ENCODE assay signal across 9 cellular contexts in the genomic region with DNA sequence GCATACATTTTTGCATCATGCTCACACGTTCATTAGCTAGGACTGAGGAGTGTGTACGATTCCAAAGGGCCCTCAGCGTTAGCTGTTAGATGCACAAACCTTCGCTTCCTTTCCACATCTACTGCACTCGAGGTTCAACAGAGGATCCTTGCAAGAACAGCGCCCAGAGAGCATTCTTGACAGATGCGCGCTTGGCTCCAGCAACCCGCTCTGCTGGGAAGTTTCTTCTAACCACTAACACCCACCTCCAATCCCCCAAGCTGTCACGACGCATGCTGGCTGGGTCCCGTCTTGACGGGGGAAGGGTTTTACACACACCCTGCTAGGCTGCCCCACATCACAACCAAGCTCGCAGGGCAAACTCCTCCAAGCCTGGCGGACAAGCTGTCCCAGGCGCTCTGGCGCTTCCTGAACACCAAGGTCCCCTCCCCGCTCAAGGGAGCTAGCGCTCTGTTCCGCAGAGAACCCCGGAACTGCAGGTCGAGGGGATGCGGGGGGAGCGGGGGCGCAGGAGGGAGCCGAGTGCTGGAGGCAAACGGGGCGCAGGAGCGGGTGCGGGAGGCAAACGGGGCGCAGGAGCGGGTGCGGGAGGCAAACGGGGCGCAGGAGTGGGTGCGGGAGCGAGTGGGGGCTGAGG. TPM values are rescaled to one million over a fixed set of nuclear protein-coding genes. Genes with fewer than 3 reads are reported as not detected.
DNase-seq lines count a peak whose midpoint lies in the region; ATAC-seq and TF ChIP-seq lines count a peak whose summit lies in the region.
"Had no signal": no experiment of that assay in that cellular context is flagged by ENCODE, and none has a peak within 500 bp of the region (broad histone marks: within the 10 kb centered on the region; RNA-seq: fewer than 3 reads in every experiment).

No MANE protein-coding gene starts in this region.

- no peaks in the 10 kb centered on the region for H3K9me3 ChIP-seq in CD8-positive, alpha-beta T cell (ENCODE audit: low read length)
- no peaks in the 10 kb centered on the region for H3K9me3 ChIP-seq in heart right ventricle
- H3K9me3 ChIP-seq in parathyroid adenoma (ENCODE audit: control insufficient read depth, low read length), result no peaks in the 10 kb centered on the region

- H3K9me3 Mint-ChIP-seq in CD8-positive, alpha-beta T cell, result no peaks in the 10 kb centered on the region
- H3K9me3 Mint-ChIP-seq in activated T-cell treated with anti-CD3 and anti-CD28 coated beads, Interleukin-2, amount 50 U/mL, for 4 hours, result no peaks in the 10 kb centered on the region

- no peaks in the 10 kb centered on the region for H4K20me1 ChIP-seq in KMS-11 (ENCODE audit: insufficient read depth)

- H3K4me3 ChIP-seq in CD8-positive, alpha-beta T cell (ENCODE audit: low read depth, low read length), result peak overlapping the region; percentile 35
- H3K4me3 ChIP-seq in KMS-11 (IDR thresholded peaks at IDR 0.05; ENCODE audit: insufficient read depth, low read depth, low read length) (no peak overlapping the region), heart right ventricle (peak overlapping the region in 9 of 10 donors; percentile 56 to 66 (median 60)), parathyroid adenoma (ENCODE audit: low read depth, low read length) (peak overlapping the region; percentile 40)

- POLR2A ChIA-PET in CD8-positive, alpha-beta T cell (lab: Charles Lee), result no interaction called here

- no peaks in the 10 kb centered on the region for H3K79me2 ChIP-seq in KMS-11 (ENCODE audit: insufficient read depth, low read depth)
- no peaks in the 10 kb centered on the region for H3K79me2 ChIP-seq in parathyroid adenoma

- H3K27ac Mint-ChIP-seq in CD8-positive, alpha-beta T cell, result no peak overlapping the region

- peak overlapping the region; percentile 44; the same call in 1 of the 2 replicates for H3K4me2 ChIP-seq in KMS-11
- peak overlapping the region; percentile 54 for H3K4me2 ChIP-seq in parathyroid adenoma (ENCODE audit: low read length)

- H3K36me3 Mint-ChIP-seq in CD8-positive, alpha-beta T cell, result no peaks in the 10 kb centered on the region
- no peaks in the 10 kb centered on the region for H3K36me3 Mint-ChIP-seq in activated T-cell treated with anti-CD3 and anti-CD28 coated beads, Interleukin-2, amount 50 U/mL, for 4 hours (ENCODE audit: insufficient read depth)

- H3K9ac ChIP-seq in KMS-11 (no peak overlapping the region), parathyroid adenoma (no peak overlapping the region)

- H3K27me3 ChIP-seq in CD8-positive, alpha-beta T cell (ENCODE audit: insufficient read depth, low read length), result peaks cover 19% of the 10 kb centered on the region
- H3K27me3 ChIP-seq in KMS-11 (ENCODE audit: insufficient read depth, low read depth) (no peaks in the 10 kb centered on the region), heart right ventricle (peaks cover 0 to 81% (median 10%) of the 10 kb centered on the region in 7 donors), parathyroid adenoma (ENCODE audit: control insufficient read depth, insufficient read depth, low read length) (no peaks in the 10 kb centered on the region)

- H3K4me1 Mint-ChIP-seq in CD8-positive, alpha-beta T cell (ENCODE audit: low read depth), result peaks cover 16% of the 10 kb centered on the region
- H3K4me1 Mint-ChIP-seq in activated T-cell treated with anti-CD3 and anti-CD28 coated beads, Interleukin-2, amount 50 U/mL, for 4 hours (ENCODE audit: low read depth), result peaks cover 17% of the 10 kb centered on the region

- H3K27ac ChIP-seq in CD8-positive, alpha-beta T cell (ENCODE audit: low read depth, low read length), result no peak overlapping the region
- H3K27ac ChIP-seq in KMS-11 (no peak overlapping the region), heart right ventricle (peak overlapping the region; percentile 74 to 92 (median 89)), parathyroid adenoma (no peak overlapping the region)

- H3K4me3 Mint-ChIP-seq in CD8-positive, alpha-beta T cell, result peak overlapping the region; percentile 71
- H3K4me3 Mint-ChIP-seq in activated T-cell treated with anti-CD3 and anti-CD28 coated beads, Interleukin-2, amount 50 U/mL, for 4 hours, result peak overlapping the region; percentile 61

- intact Hi-C loops in CD8-positive, alpha-beta T cell (cut with DNase I, micrococcal nuclease), result no loop called here
- intact Hi-C loops in heart right ventricle (cut with DNase I), result loop anchor here in 8 of 10 donors (2.0 to 10.0 kb wide), 13 partner anchors 20 to 188 kb away; a partner anchor contains a TSS

- peaks cover 46% of the 10 kb centered on the region for H3K27me3 Mint-ChIP-seq in CD8-positive, alpha-beta T cell (ENCODE audit: low read depth)
- peaks cover 54% of the 10 kb centered on the region for H3K27me3 Mint-ChIP-seq in activated T-cell treated with anti-CD3 and anti-CD28 coated beads, Interleukin-2, amount 50 U/mL, for 4 hours (ENCODE audit: low read depth)

- H3K36me3 ChIP-seq in CD8-positive, alpha-beta T cell (ENCODE audit: insufficient read depth, low read length), result no peaks in the 10 kb centered on the region
- H3K36me3 ChIP-seq in KMS-11 (ENCODE audit: insufficient read depth) (no peaks in the 10 kb centered on the region), heart right ventricle (no peaks in the 10 kb centered on the region), parathyroid adenoma (ENCODE audit: control insufficient read depth, insufficient read depth, low read length) (no peaks in the 10 kb centered on the region)

- peak in 1 of 7 experiments; percentile 10 for DNase-seq in CD8-positive, alpha-beta T cell
- DNase-seq in activated T-cell treated with anti-CD3 and anti-CD28 coated beads, Interleukin-2, amount 50 U/mL, for 4 hours, result no peak
- peak; percentile 42 to 60 for DNase-seq in heart right ventricle
- no peak for DNase-seq in DMS79 treated with DMSO at 0.1 percent for 48 hours (lab: John Stamatoyannopoulos, UW)
- no peak for DNase-seq in NCI-H1436 (lab: John Stamatoyannopoulos, UW)

- CTCF ChIA-PET in CD8-positive, alpha-beta T cell (lab: Charles Lee), result no interaction called here

- TF ChIP-seq CTCF in CD8-positive, alpha-beta T cell (IDR thresholded peaks at IDR 0.05), result no peak
- TF ChIP-seq CTCF in KMS-11 (conservative IDR thresholded peaks at IDR 0.05; ENCODE audit: low read depth, low read length) (no peak), heart right ventricle (IDR thresholded peaks at IDR 0.05) (no peak), parathyroid adenoma (IDR thresholded peaks at IDR 0.05) (no peak)

- peaks cover 15% of the 10 kb centered on the region for H3K4me1 ChIP-seq in CD8-positive, alpha-beta T cell (ENCODE audit: insufficient read depth, low read length)
- H3K4me1 ChIP-seq in KMS-11 (ENCODE audit: low read depth, poor library complexity, severe bottlenecking), result no peaks in the 10 kb centered on the region
- H3K4me1 ChIP-seq in heart right ventricle, result peaks cover 0 to 25% (median 4%) of the 10 kb centered on the region in 9 donors
- no peaks in the 10 kb centered on the region for H3K4me1 ChIP-seq in parathyroid adenoma

- peak overlapping the region; percentile 72 for H2AFZ ChIP-seq in KMS-11 (ENCODE audit: low read depth)
- H2AFZ ChIP-seq in parathyroid adenoma, result peak overlapping the region; percentile 2

- WGBS in heart right ventricle, 2 donors, result 1% methylated on average over 38 of the region's 38 CpGs

- ATAC-seq in CD8-positive, alpha-beta T cell, result peak; percentile 45
- ATAC-seq in GM19351 (IDR thresholded peaks at IDR 0.05; ENCODE audit: unreplicated experiment) (peak; percentile 45), heart right ventricle (peak; percentile 51 to 83 (median 58))
- peak; percentile 44 to 50 for ATAC-seq in activated T-cell treated with anti-CD3 and anti-CD28 coated beads, Interleukin-2, amount 50 U/mL, for 4 hours

RNA-seq across cellular contexts. Expression of a gene that starts 0.7 kb away (rescaled TPM):
- total RNA-seq in CD8-positive, alpha-beta T cell, result 1 to 10 TPM; 1.2 to 1.4 TPM
- under 1 TPM in 2 of 3 donors, not detected in 1; 0.05 to 0.20 TPM for total RNA-seq in activated T-cell treated with anti-CD3 and anti-CD28 coated beads, Interleukin-2, amount 50 U/mL, for 4 hours
- 10 to 100 TPM; 24.4 to 98.7 (median 40.6) TPM for total RNA-seq in heart right ventricle
- 10 to 100 TPM in 1 of 2 donors, 1 to 10 TPM in 1; 4.7 to 28.5 TPM for polyA plus RNA-seq in heart right ventricle
- total RNA-seq: RPMI7951 had no signal

Comparison
In these comparisons a context has a peak if more than half of its experiments do, and no peak if none do; other contexts are left out.
1. DNase-seq: peak in heart right ventricle (2 of 2); none in activated T-cell treated with anti-CD3 and anti-CD28 coated beads, Interleukin-2, amount 50 U/mL, for 4 hours (single experiment), DMS79 treated with DMSO at 0.1 percent for 48 hours (single experiment) and NCI-H1436 (single experiment).
2. H3K27ac ChIP-seq: peak in heart right ventricle (10 of 10); none in CD8-positive, alpha-beta T cell (single experiment), KMS-11 (single experiment) and parathyroid adenoma (single experiment).
3. RNA of a gene that starts 0.7 kb away (total RNA-seq): 24.4 to 98.7 TPM in heart right ventricle; 1.2 to 1.4 TPM in CD8-positive, alpha-beta T cell and 0.05 to 0.20 TPM in activated T-cell treated with anti-CD3 and anti-CD28 coated beads, Interleukin-2, amount 50 U/mL, for 4 hours; every median in the first group is over 10 times any median in the second.
4. intact Hi-C loops: an anchor here in heart right ventricle (2.0 to 10.0 kb wide); none called in CD8-positive, alpha-beta T cell.
5. Peak in every context shown above with its lines, with median percentiles within 50 percentile points of each other: ATAC-seq.